Comparison of ENCODE assay signal across 27 cellular contexts in genomic region chr6:5292154-5292553, GRCh38.
"Had no signal": no experiment of that assay in that cellular context is flagged by ENCODE, and none has a peak within 500 bp of the region (broad histone marks: within the 10 kb centered on the region; RNA-seq: fewer than 3 reads in every experiment).

No MANE protein-coding gene starts in this region.

- H3K27ac ChIP-seq: brain microvascular endothelial cell, Peyer's patch had no signal

- H3K27ac Mint-ChIP-seq: activated CD4-positive, alpha-beta memory T cell treated with anti-CD3 and anti-CD28 coated beads for 36 hours; activated naive CD4-positive, alpha-beta T cell treated with anti-CD3 and anti-CD28 coated beads, Interleukin-2, amount 10 ng/mL, durations not matched to agents 7 days and 5 days; activated T-helper 1 cell treated with anti-CD3 and anti-CD28 coated beads, Interleukin-12 subunit alpha, Interleukin-12 subunit beta, Interleukin-2, Interleukin-4 antibody, amounts not matched to agents 30 ng/mL and 10 ng/mL and 1 ng/mL, durations not matched to agents 14 hours and 24 hours and 36 hours; T-helper 1 cell treated with Interleukin-12 subunit alpha and Interleukin-12 subunit beta and Interleukin-4 antibody, amounts not matched to agents 30 μg/mL and 1 μg/mL, for 36 hours; T-helper 2 cell treated with Interferon-gamma antibody and Interleukin-4, amounts not matched to agents 5 μg/mL and 100 μg/mL, for 36 hours had no signal

- DNase-seq: activated CD4-positive, alpha-beta memory T cell treated with anti-CD3 and anti-CD28 coated beads for 36 hours; activated CD4-positive, alpha-beta T cell treated with anti-CD3 and anti-CD28 coated beads for 4 hours; activated CD4-positive, alpha-beta T cell treated with anti-CD3 and anti-CD28 coated beads, Interleukin-2, amount 50 U/mL, for 1 hour; activated CD4-positive, CD25-positive, alpha-beta regulatory T cell treated with anti-CD3 and anti-CD28 coated beads, Interleukin-2, amount 50 U/mL, for 72 hours; activated CD8-positive, alpha-beta memory T cell treated with anti-CD3 and anti-CD28 coated beads, Interleukin-2, amount 50 U/mL, for 4 hours; activated naive CD4-positive, alpha-beta T cell treated with anti-CD3 and anti-CD28 coated beads, Interleukin-2, amount 10 ng/mL, durations not matched to agents 7 days and 5 days; activated T-cell treated with anti-CD3 and anti-CD28 coated beads for 4 hours; activated T-cell treated with anti-CD3 and anti-CD28 coated beads, Interleukin-2, amount 50 U/mL, for 4 hours; anterior cingulate cortex; brain microvascular endothelial cell; cerebellar nuclear complex; Karpas-422; KBM-7; NCI-H1048; NCI-H1105 treated with DMSO at 0.1 percent for 48 hours; NCI-H1436; NCI-H1694 treated with DMSO at 0.1 percent for 48 hours; NCI-H2029; NCI-H345; NCI-H524 treated with DMSO at 0.1 percent for 48 hours; PC-3; Peyer's patch; RPMI8226; SIG-M5 had no signal

- H3K36me3 Mint-ChIP-seq: activated naive CD4-positive, alpha-beta T cell treated with anti-CD3 and anti-CD28 coated beads, Interleukin-2, amount 10 ng/mL, durations not matched to agents 7 days and 5 days had no signal

- H3K36me3 ChIP-seq: brain microvascular endothelial cell, Peyer's patch had no signal

- H3K4me3 ChIP-seq: Peyer's patch had no signal

- H3K27me3 ChIP-seq: brain microvascular endothelial cell, Peyer's patch had no signal

- H3K9me3 ChIP-seq: Peyer's patch had no signal

- H3K4me3 Mint-ChIP-seq: activated CD4-positive, alpha-beta memory T cell treated with anti-CD3 and anti-CD28 coated beads for 36 hours; activated naive CD4-positive, alpha-beta T cell treated with anti-CD3 and anti-CD28 coated beads, Interleukin-2, amount 10 ng/mL, durations not matched to agents 7 days and 5 days; activated T-cell treated with anti-CD3 and anti-CD28 coated beads, Interleukin-2, amount 50 U/mL, for 4 hours; activated T-helper 1 cell treated with anti-CD3 and anti-CD28 coated beads, Interleukin-12 subunit alpha, Interleukin-12 subunit beta, Interleukin-2, Interleukin-4 antibody, amounts not matched to agents 30 ng/mL and 10 ng/mL and 1 ng/mL, durations not matched to agents 14 hours and 24 hours and 36 hours; T-helper 1 cell treated with Interleukin-12 subunit alpha and Interleukin-12 subunit beta and Interleukin-4 antibody, amounts not matched to agents 30 μg/mL and 1 μg/mL, for 36 hours; T-helper 2 cell treated with Interferon-gamma antibody and Interleukin-4, amounts not matched to agents 5 μg/mL and 100 μg/mL, for 36 hours had no signal

- ATAC-seq: activated T-cell treated with anti-CD3 and anti-CD28 coated beads, Interleukin-2, amount 50 U/mL, for 4 hours; PC-3 had no signal

- H3K4me1 ChIP-seq: Peyer's patch had no signal

- H3K27me3 Mint-ChIP-seq: activated CD4-positive, alpha-beta memory T cell treated with anti-CD3 and anti-CD28 coated beads for 36 hours; activated naive CD4-positive, alpha-beta T cell treated with anti-CD3 and anti-CD28 coated beads, Interleukin-2, amount 10 ng/mL, durations not matched to agents 7 days and 5 days had no signal

- H3K9me3 Mint-ChIP-seq: activated CD4-positive, alpha-beta memory T cell treated with anti-CD3 and anti-CD28 coated beads for 36 hours; activated naive CD4-positive, alpha-beta T cell treated with anti-CD3 and anti-CD28 coated beads, Interleukin-2, amount 10 ng/mL, durations not matched to agents 7 days and 5 days; activated T-cell treated with anti-CD3 and anti-CD28 coated beads, Interleukin-2, amount 50 U/mL, for 4 hours; activated T-helper 1 cell treated with anti-CD3 and anti-CD28 coated beads, Interleukin-12 subunit alpha, Interleukin-12 subunit beta, Interleukin-2, Interleukin-4 antibody, amounts not matched to agents 30 ng/mL and 10 ng/mL and 1 ng/mL, durations not matched to agents 14 hours and 24 hours and 36 hours; T-helper 1 cell treated with Interleukin-12 subunit alpha and Interleukin-12 subunit beta and Interleukin-4 antibody, amounts not matched to agents 30 μg/mL and 1 μg/mL, for 36 hours; T-helper 2 cell treated with Interferon-gamma antibody and Interleukin-4, amounts not matched to agents 5 μg/mL and 100 μg/mL, for 36 hours had no signal
